36 cellular contexts compared by ENCODE assay signal in genomic region chr10:122839505-122839904, GRCh38.
"Had no signal": no experiment of that assay in that cellular context is flagged by ENCODE, and none has a peak within 500 bp of the region (broad histone marks: within the 10 kb centered on the region; RNA-seq: fewer than 3 reads in every experiment).

No MANE protein-coding gene starts in this region.

- H3K4me3 Mint-ChIP-seq: activated B cell treated with CpG ODN at 0.5 μM for 24 hours; activated CD4-positive, alpha-beta memory T cell treated with anti-CD3 and anti-CD28 coated beads for 36 hours; activated CD4-positive, alpha-beta T cell treated with anti-CD3 and anti-CD28 coated beads, Interleukin-2, amount 10 ng/mL, durations not matched to agents 24 days and 14 days; activated CD8-positive, alpha-beta T cell treated with anti-CD3 and anti-CD28 coated beads for 36 hours; activated naive CD4-positive, alpha-beta T cell treated with anti-CD3 and anti-CD28 coated beads for 36 hours; activated T-cell treated with anti-CD3 and anti-CD28 coated beads, Interleukin-2, amount 50 U/mL, for 4 hours; activated T-cell treated with anti-CD3 and anti-CD28 coated beads, Interleukin-2, amount 50 U/mL, for 72 hours; activated T-helper 1 cell treated with anti-CD3 and anti-CD28 coated beads, Interleukin-12 subunit alpha, Interleukin-12 subunit beta, Interleukin-2, Interleukin-4 antibody, amounts not matched to agents 30 ng/mL and 10 ng/mL and 1 ng/mL, durations not matched to agents 14 hours and 24 hours and 36 hours; activated T-helper 17 cell treated with anti-CD3 and anti-CD28 coated beads, Interleukin-2, amount 50 U/mL, for 72 hours; T-helper 1 cell treated with Interleukin-12 subunit alpha and Interleukin-12 subunit beta and Interleukin-4 antibody, amounts not matched to agents 30 μg/mL and 1 μg/mL, for 36 hours; T-helper 2 cell treated with Interferon-gamma antibody and Interleukin-4, amounts not matched to agents 5 μg/mL and 100 μg/mL, for 36 hours had no signal

- H3K4me3 ChIP-seq: adrenal gland, body of pancreas, breast epithelium had no signal

- FAIRE-seq: astrocyte, TTC549 had no signal

- H3K27me3 ChIP-seq: adrenal gland, body of pancreas, brain microvascular endothelial cell, breast epithelium had no signal

- H3K36me3 ChIP-seq: adrenal gland, brain microvascular endothelial cell, breast epithelium had no signal

- H3K4me1 ChIP-seq: adrenal gland, breast epithelium had no signal

- H3K4me1 Mint-ChIP-seq: activated B cell treated with CpG ODN at 0.5 μM for 24 hours; activated CD4-positive, alpha-beta T cell treated with anti-CD3 and anti-CD28 coated beads, Interleukin-2, amount 10 ng/mL, durations not matched to agents 24 days and 14 days; activated T-helper 17 cell treated with anti-CD3 and anti-CD28 coated beads, Interleukin-2, amount 50 U/mL, for 72 hours had no signal

- H3K27ac ChIP-seq: adrenal gland, brain microvascular endothelial cell, breast epithelium, VCaP had no signal

- H3K27me3 Mint-ChIP-seq: activated B cell treated with CpG ODN at 0.5 μM for 24 hours; activated CD4-positive, alpha-beta memory T cell treated with anti-CD3 and anti-CD28 coated beads for 36 hours; activated CD4-positive, alpha-beta T cell treated with anti-CD3 and anti-CD28 coated beads, Interleukin-2, amount 10 ng/mL, durations not matched to agents 24 days and 14 days; activated CD8-positive, alpha-beta T cell treated with anti-CD3 and anti-CD28 coated beads for 36 hours; activated T-helper 17 cell treated with anti-CD3 and anti-CD28 coated beads, Interleukin-2, amount 50 U/mL, for 72 hours had no signal

- ATAC-seq: activated CD8-positive, alpha-beta T cell treated with anti-CD3 and anti-CD28 coated beads for 36 hours; activated naive CD4-positive, alpha-beta T cell treated with anti-CD3 and anti-CD28 coated beads, Interleukin-2, amount 50 U/mL, for 72 hours; activated T-cell treated with anti-CD3 and anti-CD28 coated beads, Interleukin-2, amount 50 U/mL, for 4 hours; activated T-cell treated with anti-CD3 and anti-CD28 coated beads, Interleukin-2, amount 50 U/mL, for 72 hours; activated T-helper 17 cell treated with anti-CD3 and anti-CD28 coated beads, Interleukin-2, amount 50 U/mL, for 72 hours; body of pancreas had no signal

- H3K27ac Mint-ChIP-seq: activated B cell treated with CpG ODN at 0.5 μM for 24 hours; activated CD4-positive, alpha-beta memory T cell treated with anti-CD3 and anti-CD28 coated beads for 36 hours; activated CD4-positive, alpha-beta T cell treated with anti-CD3 and anti-CD28 coated beads, Interleukin-2, amount 10 ng/mL, durations not matched to agents 24 days and 14 days; activated CD8-positive, alpha-beta T cell treated with anti-CD3 and anti-CD28 coated beads for 36 hours; activated naive CD4-positive, alpha-beta T cell treated with anti-CD3 and anti-CD28 coated beads for 36 hours; activated naive CD4-positive, alpha-beta T cell treated with anti-CD3 and anti-CD28 coated beads, Interleukin-2, amount 50 U/mL, for 72 hours; activated T-cell treated with anti-CD3 and anti-CD28 coated beads, Interleukin-2, amount 50 U/mL, for 72 hours; activated T-helper 1 cell treated with anti-CD3 and anti-CD28 coated beads, Interleukin-12 subunit alpha, Interleukin-12 subunit beta, Interleukin-2, Interleukin-4 antibody, amounts not matched to agents 30 ng/mL and 10 ng/mL and 1 ng/mL, durations not matched to agents 14 hours and 24 hours and 36 hours; activated T-helper 17 cell treated with anti-CD3 and anti-CD28 coated beads, Interleukin-2, amount 50 U/mL, for 72 hours; T-helper 1 cell treated with Interleukin-12 subunit alpha and Interleukin-12 subunit beta and Interleukin-4 antibody, amounts not matched to agents 30 μg/mL and 1 μg/mL, for 36 hours; T-helper 2 cell treated with Interferon-gamma antibody and Interleukin-4, amounts not matched to agents 5 μg/mL and 100 μg/mL, for 36 hours had no signal

- DNase-seq: activated B cell treated with CpG ODN at 0.5 μM for 24 hours; activated CD4-positive, alpha-beta memory T cell treated with anti-CD3 and anti-CD28 coated beads for 36 hours; activated CD4-positive, alpha-beta T cell treated with anti-CD3 and anti-CD28 coated beads for 4 hours; activated CD4-positive, alpha-beta T cell treated with anti-CD3 and anti-CD28 coated beads, Interleukin-2, amount 10 ng/mL, durations not matched to agents 24 days and 14 days; activated CD4-positive, alpha-beta T cell treated with anti-CD3 and anti-CD28 coated beads, Interleukin-2, amount 50 U/mL, for 1 hour; activated CD4-positive, alpha-beta T cell treated with anti-CD3 and anti-CD28 coated beads, Interleukin-2, amount 50 U/mL, for 4 hours; activated CD4-positive, CD25-positive, alpha-beta regulatory T cell treated with anti-CD3 and anti-CD28 coated beads, Interleukin-2, amount 50 U/mL, for 72 hours; activated CD8-positive, alpha-beta memory T cell treated with anti-CD3 and anti-CD28 coated beads, Interleukin-2, amount 50 U/mL, for 4 hours; activated CD8-positive, alpha-beta T cell treated with anti-CD3 and anti-CD28 coated beads for 36 hours; activated effector memory CD4-positive, alpha-beta T cell treated with anti-CD3 and anti-CD28 coated beads, Interleukin-2, amount 50 U/mL, for 16 hours; activated gamma-delta T cell treated with Interleukin-2 at 50 U/mL for 16 hours; activated naive CD4-positive, alpha-beta T cell; activated naive CD4-positive, alpha-beta T cell treated with anti-CD3 and anti-CD28 coated beads for 36 hours; activated naive CD4-positive, alpha-beta T cell treated with anti-CD3 and anti-CD28 coated beads, Interleukin-2, amount 50 U/mL, for 16 hours; activated T-cell treated with anti-CD3 and anti-CD28 coated beads for 4 hours; activated T-cell treated with anti-CD3 and anti-CD28 coated beads, Interleukin-2, amount 50 U/mL, for 1 hour; activated T-cell treated with anti-CD3 and anti-CD28 coated beads, Interleukin-2, amount 50 U/mL, for 4 hours; activated T-cell treated with anti-CD3 and anti-CD28 coated beads, Interleukin-2, amount 50 U/mL, for 72 hours; adrenal gland; amniotic stem cell; aorta; body of pancreas; brain microvascular endothelial cell; central memory CD4-positive, alpha-beta T cell; T-helper 1 cell; T-helper 2 cell; T-helper 9 cell had no signal

- H3K9me3 Mint-ChIP-seq: activated CD4-positive, alpha-beta memory T cell treated with anti-CD3 and anti-CD28 coated beads for 36 hours; activated CD4-positive, alpha-beta T cell treated with anti-CD3 and anti-CD28 coated beads, Interleukin-2, amount 10 ng/mL, durations not matched to agents 24 days and 14 days; activated naive CD4-positive, alpha-beta T cell treated with anti-CD3 and anti-CD28 coated beads for 36 hours; activated T-cell treated with anti-CD3 and anti-CD28 coated beads, Interleukin-2, amount 50 U/mL, for 4 hours; activated T-helper 1 cell treated with anti-CD3 and anti-CD28 coated beads, Interleukin-12 subunit alpha, Interleukin-12 subunit beta, Interleukin-2, Interleukin-4 antibody, amounts not matched to agents 30 ng/mL and 10 ng/mL and 1 ng/mL, durations not matched to agents 14 hours and 24 hours and 36 hours; activated T-helper 17 cell treated with anti-CD3 and anti-CD28 coated beads, Interleukin-2, amount 50 U/mL, for 72 hours had no signal

- H3K9me3 ChIP-seq: adrenal gland, body of pancreas had no signal
